13 cellular contexts compared by ENCODE assay signal in genomic region chr9:95080961-95081658, GRCh38.
DNase-seq lines count a peak whose midpoint lies in the region; TF ChIP-seq lines count a peak whose summit lies in the region.
"Had no signal": no experiment of that assay in that cellular context is flagged by ENCODE, and none has a peak within 500 bp of the region (broad histone marks: within the 10 kb centered on the region; RNA-seq: fewer than 3 reads in every experiment).

No MANE protein-coding gene starts in this region.

- 58 to 64% methylated on average over 20 of the region's 20 CpGs for WGBS in tibial nerve, 2 donors

- H3K27ac ChIP-seq in tibial nerve: peak overlapping the region; percentile 64 to 97 (median 89)

- H3K36me3 ChIP-seq in tibial nerve: peaks cover 0 to 57% (median 5%) of the 10 kb centered on the region in 3 donors

- peak in 51 of 56 donors; percentile 26 to 90 (median 71) for DNase-seq in amygdala (lab: John Stamatoyannopoulos, UW)
- peak; percentile 97 for DNase-seq in globus pallidus (ENCODE audit: low spot score)
- peak in 49 of 56 donors; percentile 34 to 90 (median 76) for DNase-seq in nucleus accumbens (lab: John Stamatoyannopoulos, UW)
- no peak for DNase-seq in tibial nerve (ENCODE audit: low spot score in 2 of 2)
- no peak for DNase-seq in NCI-H774 (lab: John Stamatoyannopoulos, UW)
- DNase-seq in NCI-H2081 treated with DMSO at 0.1 percent for 48 hours (lab: John Stamatoyannopoulos, UW): no peak
- DNase-seq in GDM1 (lab: John Stamatoyannopoulos, UW): no peak
- DNase-seq: activated naive CD8-positive, alpha-beta T cell treated with anti-CD3 and anti-CD28 coated beads for 36 hours; CD8-positive, alpha-beta memory T cell; left cardiac atrium; NCI-H1694; stimulated activated CD4-positive, alpha-beta T cell treated with anti-CD3 and anti-CD28 coated beads, Interleukin-4, amount 100 ng/mL, for 4 hours; stimulated activated naive CD4-positive, alpha-beta T cell treated with Interleukin-2 at 50 U/mL for 16 hours had no signal

- H3K27me3 ChIP-seq in tibial nerve: no peaks in the 10 kb centered on the region

- H3K4me1 ChIP-seq in tibial nerve: peaks cover 0 to 96% (median 75%) of the 10 kb centered on the region in 4 donors

- peak; percentile 59 to 92 for TF ChIP-seq EP300 in tibial nerve (IDR thresholded peaks at IDR 0.05)

- no peak overlapping the region for H3K4me3 ChIP-seq in tibial nerve

- no peak for TF ChIP-seq CTCF in tibial nerve (IDR thresholded peaks at IDR 0.05)

- no peak for TF ChIP-seq POLR2A in tibial nerve (IDR thresholded peaks at IDR 0.05)

- no peaks in the 10 kb centered on the region for H3K9me3 ChIP-seq in tibial nerve

Comparison
In these comparisons a context has a peak if more than half of its experiments do, and no peak if none do; other contexts are left out.
1. DNase-seq: peak in amygdala (51 of 56), globus pallidus (single experiment) and nucleus accumbens (49 of 56); none in tibial nerve (0 of 2), NCI-H774 (single experiment), NCI-H2081 treated with DMSO at 0.1 percent for 48 hours (single experiment) and GDM1 (single experiment).